Comparison of ENCODE assay signal across 8 cellular contexts in the genomic region with DNA sequence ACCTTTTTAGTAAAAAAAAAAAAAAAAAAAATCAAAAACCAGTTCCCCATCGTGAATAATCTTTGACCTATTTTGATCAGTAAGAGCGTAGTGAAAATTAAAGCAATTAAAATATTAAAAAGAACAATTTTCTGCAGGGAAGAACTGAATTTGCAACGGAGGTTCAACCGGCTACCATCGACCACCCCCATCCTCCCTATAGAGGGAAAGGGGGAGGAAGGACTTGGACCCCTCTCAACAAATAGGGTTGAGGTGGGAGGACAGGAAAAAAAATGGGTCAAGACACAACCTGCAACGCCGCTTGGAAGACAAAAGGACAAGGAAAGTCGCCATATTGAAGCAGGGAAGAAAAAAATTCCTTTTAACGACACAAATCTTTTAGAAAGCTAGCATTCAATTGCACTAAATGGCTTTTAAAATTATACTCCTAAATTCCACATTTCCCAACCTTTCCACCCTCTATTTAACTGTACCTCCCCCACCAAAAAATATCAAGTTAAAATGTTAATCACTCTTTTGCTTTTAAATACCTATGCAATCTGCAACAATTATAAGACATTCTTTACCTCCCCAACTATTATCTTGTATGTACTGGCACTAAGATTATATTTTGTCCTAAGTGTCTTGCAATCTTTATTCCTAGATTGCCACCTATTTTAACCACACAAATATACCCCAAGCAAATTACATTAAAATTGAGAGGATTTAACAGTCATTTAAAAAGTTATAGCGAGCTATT. TPM values are rescaled to one million over a fixed set of nuclear protein-coding genes. Genes with fewer than 3 reads are reported as not detected.
A peak's percentile ranks its signal among the peaks of the same experiment; 100 is the strongest.
DNase-seq lines count a peak whose midpoint lies in the region; ATAC-seq, FAIRE-seq and TF ChIP-seq lines count a peak whose summit lies in the region.

No MANE protein-coding gene starts in this region.

- TF ChIP-seq CTCF in MM.1S (IDR thresholded peaks at IDR 0.05; ENCODE audit: low read length) = no peak
- no peak for TF ChIP-seq CTCF in bronchial epithelial cell (IDR thresholded peaks at IDR 0.05; ENCODE audit: insufficient read depth, low read length, severe bottlenecking)

- H3K36me3 ChIP-seq in MM.1S (replicated peaks; ENCODE audit: insufficient read depth, low read length) (peaks cover 10% of the 10 kb centered on the region; the same call in 1 of the 2 replicates), bronchial epithelial cell (ENCODE audit: control insufficient read depth, insufficient read depth, low read length) (peaks cover 14% of the 10 kb centered on the region)

- peak overlapping the region; percentile 74 for H3K4me2 ChIP-seq in MM.1S (ENCODE audit: low read depth, low read length)

- H3K27me3 ChIP-seq in MM.1S (replicated peaks; ENCODE audit: insufficient read depth, low read length) = no peaks in the 10 kb centered on the region
- no peaks in the 10 kb centered on the region for H3K27me3 ChIP-seq in bronchial epithelial cell (ENCODE audit: control insufficient read depth, insufficient read depth, low read length)

- peaks cover 82% of the 10 kb centered on the region for H3K79me2 ChIP-seq in MM.1S (ENCODE audit: low read length)

- peak overlapping the region; percentile 96 for H3K27ac ChIP-seq in MM.1S (ENCODE audit: low read length)

- peak; percentile 87 for DNase-seq in ELF-1 (ENCODE audit: low read depth, low spot score)
- peak; percentile 42 for DNase-seq in MM.1S
- peak; percentile 58 for DNase-seq in SK-MEL-5 (ENCODE audit: low read depth, low spot score)
- peak; percentile 67 for DNase-seq in bronchial epithelial cell (ENCODE audit: low read depth)
- peak; percentile 41 for DNase-seq in smooth muscle cell of the brain vasculature (ENCODE audit: low read depth, low spot score)
- no peak for DNase-seq in SHP77 treated with DMSO at 0.1 percent for 48 hours (lab: John Stamatoyannopoulos, UW)

- no peaks in the 10 kb centered on the region; the same call in 1 of the 2 replicates for H4K20me1 ChIP-seq in MM.1S (ENCODE audit: insufficient read depth, low read length)

- no peaks in the 10 kb centered on the region for H3K9me3 ChIP-seq in MM.1S (replicated peaks; ENCODE audit: insufficient read depth, low read length)

- ATAC-seq in GM19324 (IDR thresholded peaks at IDR 0.05; ENCODE audit: low FRiP score, unreplicated experiment) = no peak

- no peaks in the 10 kb centered on the region for H3K9me2 ChIP-seq in MM.1S (replicated peaks; ENCODE audit: insufficient read depth, low read length)

- peak overlapping the region; percentile 100 for H3K9ac ChIP-seq in MM.1S (ENCODE audit: low read length)

- peaks cover 8% of the 10 kb centered on the region; the same call in 1 of the 2 replicates for H3K4me1 ChIP-seq in MM.1S (ENCODE audit: low read length)

- FAIRE-seq in bronchial epithelial cell (lab: Jason Lieb, UNC) = no peak
- peak; percentile 73 for FAIRE-seq in islet of Langerhans (lab: Jason Lieb, UNC)

- peaks cover 37% of the 10 kb centered on the region for H3F3A ChIP-seq in MM.1S (ENCODE audit: insufficient read depth, low read length)

- in situ Hi-C loops in SK-MEL-5 (cut with HindIII; ENCODE audit: low pct_unique_long_range_greater_than_20kb, low sequenced_read_pairs) = no loop called here

- H2AFZ ChIP-seq in MM.1S (ENCODE audit: low read length) = no peak overlapping the region

- H3K4me3 ChIP-seq in MM.1S (ENCODE audit: low read length) = peak overlapping the region; percentile 95
- H3K4me3 ChIP-seq in bronchial epithelial cell (ENCODE audit: low read depth, low read length) = peak overlapping the region; percentile 64

RNA-seq across cellular contexts. Expression of a gene that starts 1.7 kb away (rescaled TPM):
- 52.4 and 54.1 TPM in 2 replicates for total RNA-seq in SK-MEL-5 (2014; rRNA removed; shearing (Covaris generic))
- 38.1 and 45.2 TPM in 2 replicates for polyA plus RNA-seq in SK-MEL-5 (2015; cell fraction: cytosol; rRNA removed)
- 58.6 and 82.5 TPM in 2 replicates for polyA plus RNA-seq in SK-MEL-5 (2015; cell fraction: nucleus; rRNA removed)
- total RNA-seq in bronchial epithelial cell = 10.5 and 18.3 TPM in 2 replicates

RNA-seq across cellular contexts. Expression of a gene that starts 2.3 kb away (rescaled TPM):
- 126 and 141 TPM in 2 replicates for total RNA-seq in SK-MEL-5 (2014; rRNA removed; shearing (Covaris generic))
- 127 and 133 TPM in 2 replicates for polyA plus RNA-seq in SK-MEL-5 (2015; cell fraction: cytosol; rRNA removed)
- polyA plus RNA-seq in SK-MEL-5 (2015; cell fraction: nucleus; rRNA removed) = 22.5 and 25.7 TPM in 2 replicates
- total RNA-seq in bronchial epithelial cell = 62.1 and 64.0 TPM in 2 replicates

RNA-seq across cellular contexts. Expression of a gene that starts 11.3 kb away (rescaled TPM):
- 1.8 and 3.9 TPM in 2 replicates for total RNA-seq in SK-MEL-5 (2014; rRNA removed; shearing (Covaris generic))
- 5.1 and 5.2 TPM in 2 replicates for polyA plus RNA-seq in SK-MEL-5 (2015; cell fraction: cytosol; rRNA removed)
- polyA plus RNA-seq in SK-MEL-5 (2015; cell fraction: nucleus; rRNA removed) = 31.3 and 37.0 TPM in 2 replicates
- total RNA-seq in bronchial epithelial cell = 1.8 and 2.9 TPM in 2 replicates

RNA-seq across cellular contexts. Expression of a gene that starts 31.5 kb away (rescaled TPM):
- 4.5 and 5.2 TPM in 2 replicates for total RNA-seq in SK-MEL-5 (2014; rRNA removed; shearing (Covaris generic))
- polyA plus RNA-seq in SK-MEL-5 (2015; cell fraction: cytosol; rRNA removed) = 15.2 and 20.5 TPM in 2 replicates
- polyA plus RNA-seq in SK-MEL-5 (2015; cell fraction: nucleus; rRNA removed) = 42.1 and 73.6 TPM in 2 replicates
- total RNA-seq in bronchial epithelial cell = 1.8 and 2.7 TPM in 2 replicates

RNA-seq across cellular contexts. Expression of a gene that starts 44.1 kb away (rescaled TPM):
- total RNA-seq in SK-MEL-5 (2014; rRNA removed; shearing (Covaris generic)) = 44.5 and 50.0 TPM in 2 replicates
- polyA plus RNA-seq in SK-MEL-5 (2015; cell fraction: cytosol; rRNA removed) = 50.5 and 63.7 TPM in 2 replicates
- 39.3 and 40.1 TPM in 2 replicates for polyA plus RNA-seq in SK-MEL-5 (2015; cell fraction: nucleus; rRNA removed)
- 31.9 and 35.1 TPM in 2 replicates for total RNA-seq in bronchial epithelial cell
